ENCODE assay signal across 29 cellular contexts in the genomic region with DNA sequence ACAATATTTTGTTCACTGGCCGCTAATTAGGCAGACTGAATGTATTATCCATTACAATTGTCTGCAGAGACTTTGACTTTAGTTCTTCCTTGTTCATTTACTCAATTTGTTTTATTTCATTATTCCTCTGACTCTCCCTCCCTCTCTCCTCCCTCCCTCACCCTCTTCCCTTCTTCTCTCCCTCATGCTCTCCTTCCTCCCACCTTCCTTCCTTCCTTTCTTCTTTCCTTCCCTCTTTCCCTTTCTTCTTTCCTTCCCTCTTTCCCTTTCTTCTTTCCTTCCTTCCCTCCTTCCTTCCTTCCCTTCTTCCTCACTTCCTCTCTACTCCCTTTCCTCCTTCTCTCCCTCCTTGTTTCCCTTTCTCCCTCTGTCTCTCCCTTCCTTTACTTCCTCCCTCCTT.
"Had no signal": no experiment of that assay in that cellular context is flagged by ENCODE, and none has a peak within 500 bp of the region (broad histone marks: within the 10 kb centered on the region; RNA-seq: fewer than 3 reads in every experiment).

No MANE protein-coding gene starts in this region.

- H3K27me3 Mint-ChIP-seq: stimulated activated memory B cell treated with anti-CD40 and anti-IgM and Interleukin-4, amounts not matched to agents 10 μg/mL and 1 μg/mL and 100 μg/mL, for 72 hours; stimulated activated naive B cell treated with anti-CD40 and anti-IgM and Interleukin-4, amounts not matched to agents 10 μg/mL and 1 μg/mL and 100 μg/mL, for 72 hours; stimulated activated naive CD8-positive, alpha-beta T cell treated with anti-CD3 and anti-CD28 coated beads, Interleukin-15, amount 100 ng/mL, for 72 hours; stimulated activated naive CD8-positive, alpha-beta T cell treated with anti-CD3 and anti-CD28 coated beads, Interleukin-15, Interleukin-2, amounts not matched to agents 100 ng/mL and 50 ng/mL, for 24 hours; type B pancreatic cell had no signal

- H3K4me3 Mint-ChIP-seq: stimulated activated effector memory CD8-positive, alpha-beta T cell treated with anti-CD3 and anti-CD28 coated beads, Interleukin-12 subunit alpha, Interleukin-12 subunit beta, amount 100 ng/mL, for 72 hours; stimulated activated memory B cell treated with anti-CD40 and anti-IgM and Interleukin-4, amounts not matched to agents 10 μg/mL and 1 μg/mL and 100 μg/mL, for 72 hours; stimulated activated naive B cell treated with anti-CD40 and anti-IgM and Interleukin-4, amounts not matched to agents 10 μg/mL and 1 μg/mL and 100 μg/mL, for 72 hours; stimulated activated naive CD8-positive, alpha-beta T cell treated with anti-CD3 and anti-CD28 coated beads, Interleukin-15, amount 100 ng/mL, for 72 hours; stimulated activated naive CD8-positive, alpha-beta T cell treated with anti-CD3 and anti-CD28 coated beads, Interleukin-15, Interleukin-2, amounts not matched to agents 100 ng/mL and 50 ng/mL, for 24 hours; type B pancreatic cell had no signal

- H3K4me3 ChIP-seq: stomach, suprapubic skin, testis, thoracic aorta, thyroid gland, tibial artery, tibial nerve, transverse colon, upper lobe of left lung, upper lobe of right lung, uterus, vagina had no signal

- H3K4me1 ChIP-seq: stomach, suprapubic skin, testis, thyroid gland, tibial artery, tibial nerve, transverse colon, upper lobe of left lung, upper lobe of right lung, uterus, vagina had no signal

- H3K27me3 ChIP-seq: stomach, suprapubic skin, testis, thyroid gland, tibial artery, tibial nerve, transverse colon, upper lobe of left lung, upper lobe of right lung, uterus, vagina had no signal

- H3K9me3 ChIP-seq: stomach, suprapubic skin, testis, thoracic aorta, thyroid gland, tibial artery, tibial nerve, transverse colon, upper lobe of left lung, upper lobe of right lung, uterus, vagina had no signal

- FAIRE-seq: urothelium cell line had no signal

- H3K4me1 Mint-ChIP-seq: stimulated activated effector memory CD8-positive, alpha-beta T cell treated with anti-CD3 and anti-CD28 coated beads, Interleukin-12 subunit alpha, Interleukin-12 subunit beta, amount 100 ng/mL, for 72 hours; stimulated activated memory B cell treated with anti-CD40 and anti-IgM and Interleukin-4, amounts not matched to agents 10 μg/mL and 1 μg/mL and 100 μg/mL, for 72 hours; stimulated activated naive B cell treated with anti-CD40 and anti-IgM and Interleukin-4, amounts not matched to agents 10 μg/mL and 1 μg/mL and 100 μg/mL, for 72 hours; stimulated activated naive CD8-positive, alpha-beta T cell treated with anti-CD3 and anti-CD28 coated beads, Interleukin-15, amount 100 ng/mL, for 72 hours had no signal

- ATAC-seq: stimulated activated effector memory CD8-positive, alpha-beta T cell treated with anti-CD3 and anti-CD28 coated beads, Interleukin-12 subunit alpha, Interleukin-12 subunit beta, amount 100 ng/mL, for 72 hours; stimulated activated memory B cell treated with anti-CD40 and anti-IgM and Interleukin-4, amounts not matched to agents 10 μg/mL and 1 μg/mL and 100 μg/mL, for 72 hours; stimulated activated naive B cell treated with anti-CD40 and anti-IgM and Interleukin-4, amounts not matched to agents 10 μg/mL and 1 μg/mL and 100 μg/mL, for 72 hours; stimulated activated naive CD8-positive, alpha-beta T cell treated with anti-CD3 and anti-CD28 coated beads, Interleukin-15, amount 100 ng/mL, for 72 hours; stimulated activated naive CD8-positive, alpha-beta T cell treated with anti-CD3 and anti-CD28 coated beads, Interleukin-15, Interleukin-2, amounts not matched to agents 100 U/mL and 50 U/mL, for 24 hours; upper lobe of right lung had no signal

- H3K27ac Mint-ChIP-seq: stimulated activated effector memory CD8-positive, alpha-beta T cell treated with anti-CD3 and anti-CD28 coated beads, Interleukin-12 subunit alpha, Interleukin-12 subunit beta, amount 100 ng/mL, for 72 hours; stimulated activated memory B cell treated with anti-CD40 and anti-IgM and Interleukin-4, amounts not matched to agents 10 μg/mL and 1 μg/mL and 100 μg/mL, for 72 hours; stimulated activated naive B cell treated with anti-CD40 and anti-IgM and Interleukin-4, amounts not matched to agents 10 μg/mL and 1 μg/mL and 100 μg/mL, for 72 hours; stimulated activated naive CD8-positive, alpha-beta T cell treated with anti-CD3 and anti-CD28 coated beads, Interleukin-15, amount 100 ng/mL, for 72 hours; stimulated activated naive CD8-positive, alpha-beta T cell treated with anti-CD3 and anti-CD28 coated beads, Interleukin-15, Interleukin-2, amounts not matched to agents 100 ng/mL and 50 ng/mL, for 24 hours; type B pancreatic cell had no signal

- H3K27ac ChIP-seq: stomach, suprapubic skin, testis, thoracic aorta, thyroid gland, tibial artery, tibial nerve, transverse colon, upper lobe of left lung, upper lobe of right lung, uterus, vagina had no signal

- DNase-seq: stimulated activated CD4-positive, alpha-beta T cell treated with anti-CD3 and anti-CD28 coated beads, Interleukin-2, amount 100 ng/mL, for 48 hours; stimulated activated CD4-positive, alpha-beta T cell treated with anti-CD3 and anti-CD28 coated beads, Interleukin-4, amount 100 ng/mL, for 1 hour; stimulated activated CD4-positive, alpha-beta T cell treated with anti-CD3 and anti-CD28 coated beads, Interleukin-4, amount 100 ng/mL, for 24 hours; stimulated activated CD4-positive, alpha-beta T cell treated with anti-CD3 and anti-CD28 coated beads, Interleukin-4, amount 100 ng/mL, for 4 hours; stimulated activated CD8-positive, alpha-beta memory T cell treated with anti-CD3 and anti-CD28 coated beads, Interleukin-4, amount 100 ng/mL, for 48 hours; stimulated activated naive B cell treated with anti-CD40 and anti-IgM and Interleukin-4, amounts not matched to agents 10 μg/mL and 1 μg/mL and 100 μg/mL, for 72 hours; stimulated activated naive CD4-positive, alpha-beta T cell; stimulated activated naive CD4-positive, alpha-beta T cell treated with Interleukin-2 at 50 U/mL for 16 hours; stimulated activated naive CD8-positive, alpha-beta T cell treated with anti-CD3 and anti-CD28 coated beads, Interleukin-15, amount 100 ng/mL, for 72 hours; stimulated activated naive CD8-positive, alpha-beta T cell treated with anti-CD3 and anti-CD28 coated beads, Interleukin-15, Interleukin-2, amounts not matched to agents 100 U/mL and 50 U/mL, for 24 hours; stomach; substantia nigra; testis; thyroid gland; tibial artery; transverse colon; trophoblast cell; upper lobe of left lung; upper lobe of right lung; uterus had no signal

- H3K9me3 Mint-ChIP-seq: stimulated activated naive CD8-positive, alpha-beta T cell treated with anti-CD3 and anti-CD28 coated beads, Interleukin-15, amount 100 ng/mL, for 72 hours; type B pancreatic cell had no signal

- H3K36me3 Mint-ChIP-seq: stimulated activated effector memory CD8-positive, alpha-beta T cell treated with anti-CD3 and anti-CD28 coated beads, Interleukin-12 subunit alpha, Interleukin-12 subunit beta, amount 100 ng/mL, for 72 hours; stimulated activated memory B cell treated with anti-CD40 and anti-IgM and Interleukin-4, amounts not matched to agents 10 μg/mL and 1 μg/mL and 100 μg/mL, for 72 hours; stimulated activated naive B cell treated with anti-CD40 and anti-IgM and Interleukin-4, amounts not matched to agents 10 μg/mL and 1 μg/mL and 100 μg/mL, for 72 hours; type B pancreatic cell had no signal

- H3K36me3 ChIP-seq: stomach, suprapubic skin, thoracic aorta, thyroid gland, tibial artery, tibial nerve, transverse colon, upper lobe of left lung, upper lobe of right lung, uterus, vagina had no signal
